In genomic region chr18:26544459-26544858, GRCh38 we compare ENCODE assay signal across 16 cellular contexts. TPM values are rescaled to one million over a fixed set of nuclear protein-coding genes. Genes with fewer than 3 reads are reported as not detected.
DNase-seq lines count a peak whose midpoint lies in the region; FAIRE-seq and TF ChIP-seq lines count a peak whose summit lies in the region.
"Had no signal": no experiment of that assay in that cellular context is flagged by ENCODE, and none has a peak within 500 bp of the region (broad histone marks: within the 10 kb centered on the region; RNA-seq: fewer than 3 reads in every experiment).

No MANE protein-coding gene starts in this region.

- peak overlapping the region; percentile 46 for H3K4me3 Mint-ChIP-seq in mesothelial cell of epicardium
- H3K4me3 Mint-ChIP-seq in Caco-2 (ENCODE audit: unreplicated experiment), result no peak overlapping the region
- no peak overlapping the region for H3K4me3 Mint-ChIP-seq in endothelial cell (ENCODE audit: unreplicated experiment)

- H2AFZ ChIP-seq in Loucy (ENCODE audit: low read length), result no peak overlapping the region

- H3K4me1 ChIP-seq in BLaER1 treated with 17β-estradiol and CSF1 and Interleukin-3, amounts not matched to agents 10 nM and 100 nM, result peaks cover 25 to 46% (median 32%) of the 10 kb centered on the region in 10 experiments
- H3K4me1 ChIP-seq in Loucy (ENCODE audit: insufficient read depth, low read length, poor library complexity, severe bottlenecking) (peaks cover 70% of the 10 kb centered on the region), Caco-2 (peaks cover 4% of the 10 kb centered on the region; the same call in 1 of the 2 replicates)
- H3K4me1 ChIP-seq: uterus had no signal

- H3K9me3 ChIP-seq in BLaER1 treated with 17β-estradiol and CSF1 and Interleukin-3, amounts not matched to agents 10 nM and 100 nM (replicated peaks in 1 of 11), result no peaks in the 10 kb centered on the region; a peak in 1 of 22 replicates
- H3K9me3 ChIP-seq in Loucy (ENCODE audit: insufficient read depth, low read depth, low read length) (no peaks in the 10 kb centered on the region), Caco-2 (no peaks in the 10 kb centered on the region)
- H3K9me3 ChIP-seq: ovary, uterus had no signal

- H3K27ac ChIP-seq in BLaER1 treated with 17β-estradiol and CSF1 and Interleukin-3, amounts not matched to agents 10 nM and 100 nM, result no peak overlapping the region
- H3K27ac ChIP-seq: ovary, uterus had no signal

- H4K20me1 ChIP-seq in BLaER1 treated with 17β-estradiol and CSF1 and Interleukin-3, amounts not matched to agents 10 nM and 100 nM, result peaks cover 0 to 58% (median 32%) of the 10 kb centered on the region in 11 experiments; a peak in 17 of 22 replicates
- H4K20me1 ChIP-seq in Loucy (ENCODE audit: insufficient read depth, low read length, poor library complexity, severe bottlenecking), result peaks cover 10% of the 10 kb centered on the region

- POLR2A ChIA-PET in Caco-2 (lab: Charles Lee), result no interaction called here

- 0 out of 2 replicates have a peak, but pooled peaks cover 3% of the 10 kb centered on the region for H3F3A ChIP-seq in Loucy (ENCODE audit: low read depth)

- no peak for FAIRE-seq in HTR-8/SVneo (lab: Jason Lieb, UNC)

- H3K9me2 ChIP-seq in Loucy (replicated peaks; ENCODE audit: low read depth, low read length), result no peaks in the 10 kb centered on the region

- peak; percentile 20 for DNase-seq in dermis blood vessel endothelial cell
- no peak for DNase-seq in mesothelial cell of epicardium (ENCODE audit: low spot score in 2 of 2, unreplicated experiment in 2 of 2)
- DNase-seq in HTR-8/SVneo (ENCODE audit: insufficient read length, low spot score), result no peak
- no peak for DNase-seq in Caco-2
- no peak for DNase-seq in amniotic stem cell (lab: John Stamatoyannopoulos, UW)
- DNase-seq in endothelial cell (ENCODE audit: low spot score), result no peak
- DNase-seq: activated effector memory CD4-positive, alpha-beta T cell treated with Interleukin-2 at 50 U/mL for 16 hours; AML-193; mesendoderm; NCI-H2029; NCI-H69; ovary; stimulated activated naive CD8-positive, alpha-beta T cell treated with anti-CD3 and anti-CD28 coated beads, Interleukin-15, Interleukin-2, amounts not matched to agents 100 U/mL and 50 U/mL, for 24 hours; uterus had no signal

- no peak overlapping the region for H3K4me3 ChIP-seq in BLaER1 treated with 17β-estradiol and CSF1 and Interleukin-3, amounts not matched to agents 10 nM and 100 nM
- peak overlapping the region; percentile 65 for H3K4me3 ChIP-seq in Loucy (ENCODE audit: low read length, poor library complexity, severe bottlenecking)
- no peak overlapping the region for H3K4me3 ChIP-seq in Caco-2 (ENCODE audit: low read depth, low read length)
- H3K4me3 ChIP-seq: ovary, uterus had no signal

- no peaks in the 10 kb centered on the region for H3K36me3 Mint-ChIP-seq in mesothelial cell of epicardium
- H3K36me3 Mint-ChIP-seq in Caco-2 (ENCODE audit: insufficient read depth, unreplicated experiment), result no peaks in the 10 kb centered on the region
- no peaks in the 10 kb centered on the region for H3K36me3 Mint-ChIP-seq in endothelial cell (ENCODE audit: low read depth, unreplicated experiment)

- H3K27me3 ChIP-seq in BLaER1 treated with 17β-estradiol and CSF1 and Interleukin-3, amounts not matched to agents 10 nM and 100 nM, result peaks cover 7 to 8% (median 7%) of the 10 kb centered on the region in 11 experiments
- H3K27me3 ChIP-seq in Loucy (ENCODE audit: insufficient read depth, low read length, poor library complexity, severe bottlenecking) (no peaks in the 10 kb centered on the region), Caco-2 (replicated peaks; ENCODE audit: control insufficient read depth, insufficient read depth, low read length) (no peaks in the 10 kb centered on the region)
- H3K27me3 ChIP-seq: ovary, uterus had no signal

- H3K9me3 Mint-ChIP-seq in mesothelial cell of epicardium (no peaks in the 10 kb centered on the region), Caco-2 (ENCODE audit: unreplicated experiment) (no peaks in the 10 kb centered on the region), endothelial cell (ENCODE audit: unreplicated experiment) (no peaks in the 10 kb centered on the region)

- H3K4me2 ChIP-seq in BLaER1 treated with 17β-estradiol and CSF1 and Interleukin-3, amounts not matched to agents 10 nM and 100 nM, result peak overlapping the region in 9 of 11 experiments; percentile 24 to 73 (median 46); a peak in 14 of 22 replicates
- H3K4me2 ChIP-seq in Loucy (ENCODE audit: low read depth, low read length, poor library complexity, severe bottlenecking), result peak overlapping the region; percentile 74

- peaks cover 71% of the 10 kb centered on the region for H3K4me1 Mint-ChIP-seq in mesothelial cell of epicardium
- H3K4me1 Mint-ChIP-seq in Caco-2 (ENCODE audit: low read depth, unreplicated experiment), result peaks cover 13% of the 10 kb centered on the region
- peaks cover 14% of the 10 kb centered on the region for H3K4me1 Mint-ChIP-seq in endothelial cell (ENCODE audit: unreplicated experiment)

- no peaks in the 10 kb centered on the region for H3K27me3 Mint-ChIP-seq in mesothelial cell of epicardium (ENCODE audit: low read depth)
- no peaks in the 10 kb centered on the region for H3K27me3 Mint-ChIP-seq in Caco-2 (ENCODE audit: insufficient read depth, unreplicated experiment)
- peaks cover 10% of the 10 kb centered on the region for H3K27me3 Mint-ChIP-seq in endothelial cell (ENCODE audit: unreplicated experiment)

- no peak overlapping the region for H3K9ac ChIP-seq in BLaER1 treated with 17β-estradiol and CSF1 and Interleukin-3, amounts not matched to agents 10 nM and 100 nM
- H3K9ac ChIP-seq in Loucy (ENCODE audit: low read depth, low read length, poor library complexity, severe bottlenecking), result no peak overlapping the region

- peaks cover 0 to 6% (median 0%) of the 10 kb centered on the region in 11 experiments; a peak in 1 of 22 replicates for H3K36me3 ChIP-seq in BLaER1 treated with 17β-estradiol and CSF1 and Interleukin-3, amounts not matched to agents 10 nM and 100 nM
- H3K36me3 ChIP-seq in Loucy (ENCODE audit: insufficient read depth, low read length) (no peaks in the 10 kb centered on the region), Caco-2 (ENCODE audit: control insufficient read depth, insufficient read depth, low read length) (no peaks in the 10 kb centered on the region)
- H3K36me3 ChIP-seq: ovary, uterus had no signal

- H3K27ac Mint-ChIP-seq in mesothelial cell of epicardium (peak overlapping the region; percentile 61), Caco-2 (ENCODE audit: unreplicated experiment) (no peak overlapping the region), endothelial cell (ENCODE audit: unreplicated experiment) (no peak overlapping the region)

- intact Hi-C loops in Caco-2 (cut with micrococcal nuclease; ENCODE audit: unreplicated experiment), result loop anchor here (10.0 kb wide), 1 partner anchor 110 kb away; no protein-coding TSS in a partner anchor

- TF ChIP-seq CTCF in Loucy (conservative IDR thresholded peaks at IDR 0.05; ENCODE audit: low read length), result no peak
- no peak for TF ChIP-seq CTCF in mesothelial cell of epicardium (IDR thresholded peaks at IDR 0.05; ENCODE audit: unreplicated experiment)
- TF ChIP-seq CTCF in Caco-2 (IDR thresholded peaks at IDR 0.05; ENCODE audit: insufficient read depth in 1 of 2, low read depth in 1 of 2, low read length in 1 of 2, severe bottlenecking in 1 of 2, unreplicated experiment in 1 of 2), result no peak
- no peak for TF ChIP-seq CTCF in endothelial cell (IDR thresholded peaks at IDR 0.05; ENCODE audit: unreplicated experiment)

- H3K79me2 ChIP-seq in Loucy (ENCODE audit: insufficient read depth, low read length), result peaks cover 36% of the 10 kb centered on the region

- no TSS peak for BruUV-seq in Caco-2 (replicated peaks; lab: Mats Ljungman, UMichigan)

- CTCF ChIA-PET in Caco-2 (lab: Charles Lee), result no interaction called here

RNA-seq across cellular contexts. Expression of gene KCTD1, which starts 3.9 kb away (rescaled TPM):
- 6.7 and 7.0 TPM in 2 replicates for total RNA-seq in dermis blood vessel endothelial cell
- total RNA-seq in mesothelial cell of epicardium, result 34.4 to 38.5 TPM (median 35.7 TPM) in 3 replicates
- 5.7 and 6.8 TPM in 2 replicates for total RNA-seq in Caco-2 (2022)
- total RNA-seq in endothelial cell (ENCODE audit: unreplicated experiment), result 10.6 TPM
